19 cellular contexts compared by ENCODE assay signal in genomic region chr1:15941899-15942660, GRCh38. TPM values are rescaled to one million over a fixed set of nuclear protein-coding genes. Genes with fewer than 3 reads are reported as not detected.
A peak's percentile ranks its signal among the peaks of the same experiment; 100 is the strongest.
DNase-seq lines count a peak whose midpoint lies in the region; ATAC-seq and TF ChIP-seq lines count a peak whose summit lies in the region.
"Had no signal": no experiment of that assay in that cellular context is flagged by ENCODE, and none has a peak within 500 bp of the region (broad histone marks: within the 10 kb centered on the region; RNA-seq: fewer than 3 reads in every experiment).

No MANE protein-coding gene starts in this region.

- H3K9me3 Mint-ChIP-seq in CD14-positive monocyte = no peaks in the 10 kb centered on the region
- H3K9me3 Mint-ChIP-seq: activated T-helper 17 cell treated with anti-CD3 and anti-CD28 coated beads, Interleukin-2, amount 50 U/mL, for 72 hours; neural crest cell had no signal

- BruUV-seq in PC-3 (replicated peaks; lab: Mats Ljungman, UMichigan) = no TSS peak

- H3K4me3 Mint-ChIP-seq in CD14-positive monocyte = no peak overlapping the region
- H3K4me3 Mint-ChIP-seq: activated T-helper 17 cell treated with anti-CD3 and anti-CD28 coated beads, Interleukin-2, amount 50 U/mL, for 72 hours; neural crest cell had no signal

- peaks cover 6% of the 10 kb centered on the region for H4K20me1 ChIP-seq in osteoblast (ENCODE audit: insufficient read depth, low read length)
- H4K20me1 ChIP-seq in PC-3 (ENCODE audit: low read length) = 0 out of 2 replicates have a peak, but pooled peaks cover 8% of the 10 kb centered on the region

- no peak for DNase-seq in CD14-positive monocyte (ENCODE audit: low spot score)
- DNase-seq in GM13976 (ENCODE audit: low spot score) = peak; percentile 28
- peak; percentile 93 for DNase-seq in cerebellar cortex (ENCODE audit: low spot score)
- DNase-seq in osteoblast (ENCODE audit: insufficient read length, low spot score, missing footprints) = peak; percentile 81
- DNase-seq in PC-3 = no peak
- no peak for DNase-seq in NCI-H1048 (lab: John Stamatoyannopoulos, UW)
- DNase-seq: activated CD4-positive, alpha-beta T cell treated with anti-CD3 and anti-CD28 coated beads for 1 hour; DMS53; effector CD8-positive, alpha-beta T cell; foreskin keratinocyte; IMR-90; NCI-H1092 treated with DMSO at 0.1 percent for 48 hours; stimulated activated naive CD4-positive, alpha-beta T cell; T-helper 2 cell had no signal

- peaks cover 12% of the 10 kb centered on the region for H3K4me1 ChIP-seq in osteoblast (ENCODE audit: insufficient read depth, low read length)
- H3K4me1 ChIP-seq in PC-3 (ENCODE audit: insufficient read depth, low read length) = 0 out of 2 replicates have a peak, but pooled peaks cover 12% of the 10 kb centered on the region
- H3K4me1 ChIP-seq: foreskin keratinocyte had no signal

- H3K9me3 ChIP-seq in osteoblast (ENCODE audit: low read depth, low read length) = no peaks in the 10 kb centered on the region
- no peaks in the 10 kb centered on the region for H3K9me3 ChIP-seq in PC-3 (ENCODE audit: low read length)

- H3K9me2 ChIP-seq in PC-3 (replicated peaks; ENCODE audit: low read length) = no peaks in the 10 kb centered on the region

- peak overlapping the region in 5 of 7 donors; percentile 35 to 82 (median 65) for H3K27ac Mint-ChIP-seq in CD14-positive monocyte

- H2AFZ ChIP-seq in osteoblast (ENCODE audit: low read length) (no peak overlapping the region), PC-3 (ENCODE audit: low read length) (no peak overlapping the region)

- in situ Hi-C loops in GM13976 (cut with MboI; ENCODE audit: low sequenced_read_pairs, unreplicated experiment) = no loop called here

- CTCF ChIA-PET in PC-3 (lab: Charles Lee) = no interaction called here

- POLR2A ChIA-PET in PC-3 (lab: Charles Lee; ENCODE audit: unreplicated experiment) = no interaction called here

- no peak overlapping the region for H3K4me2 ChIP-seq in osteoblast (ENCODE audit: insufficient read depth, low read length)
- H3K4me2 ChIP-seq in PC-3 (ENCODE audit: low read length) = no peak overlapping the region

- H3F3A ChIP-seq in PC-3 (ENCODE audit: low read length, unreplicated experiment) = no peaks in the 10 kb centered on the region

- peaks cover 78 to 98% of the 10 kb centered on the region in 2 donors for H3K36me3 Mint-ChIP-seq in CD14-positive monocyte

- ATAC-seq in GM18519 (IDR thresholded peaks at IDR 0.05; ENCODE audit: low FRiP score, unreplicated experiment) (no peak), PC-3 (no peak)
- ATAC-seq: activated T-helper 17 cell treated with anti-CD3 and anti-CD28 coated beads, Interleukin-2, amount 50 U/mL, for 72 hours; foreskin keratinocyte; Right ventricle myocardium inferior had no signal

- H3K36me3 ChIP-seq in osteoblast (ENCODE audit: insufficient read depth, low read length) (peaks cover 84% of the 10 kb centered on the region), PC-3 (ENCODE audit: low read depth, low read length) (peaks cover 40% of the 10 kb centered on the region; the same call in 1 of the 2 replicates)

- H3K4me3 ChIP-seq in osteoblast (ENCODE audit: insufficient read depth, low read length) (no peak overlapping the region), PC-3 (ENCODE audit: low read length) (no peak overlapping the region)
- H3K4me3 ChIP-seq: lung had no signal

- H3K79me2 ChIP-seq in osteoblast (ENCODE audit: insufficient read depth, low read length) = peaks cover 17% of the 10 kb centered on the region
- H3K79me2 ChIP-seq in PC-3 (ENCODE audit: low read length) = no peaks in the 10 kb centered on the region

- H3K27ac ChIP-seq in osteoblast (ENCODE audit: low read depth, low read length) (no peak overlapping the region), PC-3 (ENCODE audit: low read length) (no peak overlapping the region)
- H3K27ac ChIP-seq: foreskin keratinocyte had no signal

- intact Hi-C loops in CD14-positive monocyte (cut with micrococcal nuclease) = loop anchor here in 1 of 2 donors (5.0 kb wide), 1 partner anchor 50 kb away; no protein-coding TSS in a partner anchor
- intact Hi-C loops in PC-3 (cut with micrococcal nuclease) = no loop called here

- H3K9ac ChIP-seq in PC-3 (ENCODE audit: low read length) = no peak overlapping the region

- H3K27me3 ChIP-seq in osteoblast (ENCODE audit: insufficient read depth, low read length) (no peaks in the 10 kb centered on the region), PC-3 (ENCODE audit: low read length) (no peaks in the 10 kb centered on the region)
- H3K27me3 ChIP-seq: foreskin keratinocyte had no signal

- peaks cover 4% of the 10 kb centered on the region for H3K4me1 Mint-ChIP-seq in CD14-positive monocyte

- TF ChIP-seq CTCF in CD14-positive monocyte (IDR thresholded peaks at IDR 0.05) (no peak), GM13976 (IDR thresholded peaks at IDR 0.05; ENCODE audit: borderline replicate concordance, control extremely low read depth, extremely low read depth, insufficient read depth, missing control alignments) (no peak), osteoblast (IDR thresholded peaks at IDR 0.05; ENCODE audit: extremely low read depth, low read depth, low read length) (no peak), PC-3 (conservative IDR thresholded peaks at IDR 0.05; ENCODE audit: low read depth, low read length) (no peak)

- H3K27me3 Mint-ChIP-seq in CD14-positive monocyte (ENCODE audit: low read depth in 3 of 3) = peaks cover 0 to 4% (median 0%) of the 10 kb centered on the region in 3 donors
- H3K27me3 Mint-ChIP-seq: activated T-helper 17 cell treated with anti-CD3 and anti-CD28 coated beads, Interleukin-2, amount 50 U/mL, for 72 hours had no signal

RNA-seq across cellular contexts. Expression of gene ZBTB17, which starts 33.8 kb away (rescaled TPM):
- polyA plus RNA-seq in CD14-positive monocyte = 1 to 10 TPM; 2.8 to 7.6 TPM
- total RNA-seq in osteoblast (25.0 and 29.7 TPM in 2 replicates), PC-3 (2014; rRNA removed) (44.2 and 55.2 TPM in 2 replicates)

Comparison
In these comparisons a context has a peak if more than half of its experiments do, and no peak if none do; other contexts are left out.
1. DNase-seq: peak in GM13976 (single experiment), cerebellar cortex (single experiment) and osteoblast (single experiment); none in CD14-positive monocyte (single experiment), PC-3 (single experiment) and NCI-H1048 (single experiment).